ENCODE assay signal across 10 cellular contexts in the genomic region with DNA sequence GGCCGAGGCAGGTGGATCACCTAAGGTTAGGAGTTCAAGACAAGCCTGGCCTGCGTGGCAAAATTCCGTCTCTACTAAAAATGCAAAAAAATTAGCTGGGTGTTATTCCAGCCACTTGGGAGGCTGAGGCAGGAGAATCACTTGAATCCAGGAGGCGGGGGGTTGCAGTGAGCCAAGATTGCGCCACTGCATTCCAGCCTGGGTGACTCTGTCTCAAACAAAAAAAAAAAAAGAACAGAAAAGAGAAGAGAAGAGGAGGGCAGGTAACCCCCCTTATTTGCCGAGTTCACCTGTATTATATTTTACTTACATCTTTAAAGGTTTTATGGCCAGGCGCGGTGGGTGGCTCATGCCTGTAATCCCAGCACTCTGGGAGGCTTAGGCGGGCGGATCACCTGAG.
DNase-seq lines count a peak whose midpoint lies in the region; ATAC-seq and TF ChIP-seq lines count a peak whose summit lies in the region.
"Had no signal": no experiment of that assay in that cellular context is flagged by ENCODE, and none has a peak within 500 bp of the region (broad histone marks: within the 10 kb centered on the region; RNA-seq: fewer than 3 reads in every experiment).

No MANE protein-coding gene starts in this region.

- H4K20me1 ChIP-seq in GM23338 (replicated peaks; ENCODE audit: insufficient read depth) (peaks cover 10% of the 10 kb centered on the region; the same call in 1 of the 2 replicates), osteoblast (ENCODE audit: insufficient read depth, low read length) (no peaks in the 10 kb centered on the region)

- peaks cover 12% of the 10 kb centered on the region; the same call in 2 of the 3 replicates for H3K4me1 Mint-ChIP-seq in GM23338

- no peaks in the 10 kb centered on the region for H3K9me2 ChIP-seq in GM23338 (ENCODE audit: insufficient read depth)

- ATAC-seq in GM23338 = no peak
- no peak for ATAC-seq in activated CD4-positive, CD25-positive, alpha-beta regulatory T cell treated with anti-CD3 and anti-CD28 coated beads, Interleukin-2, amount 50 U/mL, for 24 hours

- no peaks in the 10 kb centered on the region for H3K27me3 Mint-ChIP-seq in GM23338 (ENCODE audit: insufficient read depth, low read depth, poor library complexity)

- H3K36me3 Mint-ChIP-seq in GM23338 (ENCODE audit: low read depth) = 0 out of 3 replicates have a peak, but pooled peaks cover 5% of the 10 kb centered on the region

- peaks cover 18% of the 10 kb centered on the region for H3K79me2 ChIP-seq in ACC112 (ENCODE audit: control insufficient read depth, insufficient read depth, low read length, unreplicated experiment)
- H3K79me2 ChIP-seq in GM23338 (replicated peaks; ENCODE audit: insufficient read depth) = 0 out of 2 replicates have a peak, but pooled peaks cover under 1% of the 10 kb centered on the region
- peaks cover 35% of the 10 kb centered on the region for H3K79me2 ChIP-seq in osteoblast (ENCODE audit: insufficient read depth, low read length)

- 0 out of 2 replicates have a peak, but pooled peaks cover 6% of the 10 kb centered on the region for H3K36me3 ChIP-seq in ACC112 (ENCODE audit: insufficient read depth, low read length)
- no peaks in the 10 kb centered on the region for H3K36me3 ChIP-seq in GM23338 (ENCODE audit: insufficient read depth)
- H3K36me3 ChIP-seq in osteoblast (ENCODE audit: insufficient read depth, low read length) = peaks cover 9% of the 10 kb centered on the region

- H3K4me1 ChIP-seq in ACC112 (ENCODE audit: control insufficient read depth, insufficient read depth, low read length, unreplicated experiment) (peaks cover 68% of the 10 kb centered on the region), GM23338 (ENCODE audit: insufficient read depth) (peaks cover 4% of the 10 kb centered on the region; the same call in 1 of the 2 replicates), osteoblast (ENCODE audit: insufficient read depth, low read length) (peaks cover 71% of the 10 kb centered on the region)

- no peaks in the 10 kb centered on the region for H3K9me3 Mint-ChIP-seq in GM23338

- H3K27me3 ChIP-seq in ACC112 (ENCODE audit: insufficient read depth, low read length) (no peaks in the 10 kb centered on the region), GM23338 (ENCODE audit: insufficient read depth) (no peaks in the 10 kb centered on the region), osteoblast (ENCODE audit: insufficient read depth, low read length) (no peaks in the 10 kb centered on the region)

- H2AFZ ChIP-seq in ACC112 (ENCODE audit: low read length, unreplicated experiment) (no peak overlapping the region), GM23338 (no peak overlapping the region), osteoblast (ENCODE audit: low read length) (no peak overlapping the region)

- no peak overlapping the region for H3K4me2 ChIP-seq in GM23338
- H3K4me2 ChIP-seq in osteoblast (ENCODE audit: insufficient read depth, low read length) = peak overlapping the region; percentile 74

- H3K9me3 ChIP-seq in osteoblast (ENCODE audit: low read depth, low read length) = no peaks in the 10 kb centered on the region

- H3K27ac ChIP-seq in ACC112 (ENCODE audit: low read depth, low read length) (peak overlapping the region; percentile 98), GM23338 (ENCODE audit: low read depth) (peak overlapping the region; percentile 27; the same call in 1 of the 2 replicates), caudate nucleus (ENCODE audit: low read depth, low read length) (peak overlapping the region; percentile 3), osteoblast (ENCODE audit: low read depth, low read length) (peak overlapping the region; percentile 99)

- H3F3A ChIP-seq in GM23338 (replicated peaks; ENCODE audit: low read depth) = no peaks in the 10 kb centered on the region

- no peak overlapping the region for H3K27ac Mint-ChIP-seq in GM23338

- H3K4me3 ChIP-seq in ACC112 (ENCODE audit: low read depth, low read length) (peak overlapping the region; percentile 58), GM23338 (no peak overlapping the region), osteoblast (ENCODE audit: insufficient read depth, low read length) (peak overlapping the region; percentile 21)

- no peak overlapping the region for H3K4me3 Mint-ChIP-seq in GM23338

- TF ChIP-seq CTCF in GM23338 (conservative IDR thresholded peaks at IDR 0.05; ENCODE audit: low read depth in 2 of 2) = no peak
- TF ChIP-seq CTCF in osteoblast (IDR thresholded peaks at IDR 0.05; ENCODE audit: extremely low read depth, low read depth, low read length) = no peak

- DNase-seq in GM23338 (ENCODE audit: low spot score) (no peak), caudate nucleus (lab: John Stamatoyannopoulos, UW) (no peak), osteoblast (ENCODE audit: insufficient read length, low spot score, missing footprints) (no peak), NCI-H128 (lab: John Stamatoyannopoulos, UW; ENCODE audit: unreplicated experiment) (no peak), HPDE6-E6E7 (ENCODE audit: extremely low spot score) (no peak), NCI-H748 (lab: John Stamatoyannopoulos, UW; ENCODE audit: unreplicated experiment) (no peak)
- DNase-seq: DMS53, nucleus accumbens had no signal

TF ChIP-seq in GM23338, 12 proteins besides CTCF, POLR2A, EP300 and RAD21:
- TF ChIP-seq, protein P1, sequence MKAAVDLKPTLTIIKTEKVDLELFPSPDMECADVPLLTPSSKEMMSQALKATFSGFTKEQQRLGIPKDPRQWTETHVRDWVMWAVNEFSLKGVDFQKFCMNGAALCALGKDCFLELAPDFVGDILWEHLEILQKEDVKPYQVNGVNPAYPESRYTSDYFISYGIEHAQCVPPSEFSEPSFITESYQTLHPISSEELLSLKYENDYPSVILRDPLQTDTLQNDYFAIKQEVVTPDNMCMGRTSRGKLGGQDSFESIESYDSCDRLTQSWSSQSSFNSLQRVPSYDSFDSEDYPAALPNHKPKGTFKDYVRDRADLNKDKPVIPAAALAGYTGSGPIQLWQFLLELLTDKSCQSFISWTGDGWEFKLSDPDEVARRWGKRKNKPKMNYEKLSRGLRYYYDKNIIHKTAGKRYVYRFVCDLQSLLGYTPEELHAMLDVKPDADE (IDR thresholded peaks at IDR 0.05) = no peak
- TF ChIP-seq EZH2phosphoT487 (IDR thresholded peaks at IDR 0.05; ENCODE audit: unreplicated experiment) = no peak
- no peak for TF ChIP-seq ZNF331 (CRISPR knock-in tag; IDR thresholded peaks at IDR 0.05; ENCODE audit: low read depth)
- no peak for TF ChIP-seq POLR2AphosphoS5 (IDR thresholded peaks at IDR 0.05; ENCODE audit: low read depth)
- no peak for TF ChIP-seq JUNB (IDR thresholded peaks at IDR 0.05; ENCODE audit: unreplicated experiment)

Comparison
In these comparisons a context has a peak if more than half of its experiments do, and no peak if none do; other contexts are left out.
1. H3K27ac ChIP-seq: peak in every context shown above with its lines; median percentile 99 in osteoblast; 98 in ACC112; 27 in GM23338; 3 in caudate nucleus.